13 cellular contexts compared by ENCODE assay signal in the genomic region with DNA sequence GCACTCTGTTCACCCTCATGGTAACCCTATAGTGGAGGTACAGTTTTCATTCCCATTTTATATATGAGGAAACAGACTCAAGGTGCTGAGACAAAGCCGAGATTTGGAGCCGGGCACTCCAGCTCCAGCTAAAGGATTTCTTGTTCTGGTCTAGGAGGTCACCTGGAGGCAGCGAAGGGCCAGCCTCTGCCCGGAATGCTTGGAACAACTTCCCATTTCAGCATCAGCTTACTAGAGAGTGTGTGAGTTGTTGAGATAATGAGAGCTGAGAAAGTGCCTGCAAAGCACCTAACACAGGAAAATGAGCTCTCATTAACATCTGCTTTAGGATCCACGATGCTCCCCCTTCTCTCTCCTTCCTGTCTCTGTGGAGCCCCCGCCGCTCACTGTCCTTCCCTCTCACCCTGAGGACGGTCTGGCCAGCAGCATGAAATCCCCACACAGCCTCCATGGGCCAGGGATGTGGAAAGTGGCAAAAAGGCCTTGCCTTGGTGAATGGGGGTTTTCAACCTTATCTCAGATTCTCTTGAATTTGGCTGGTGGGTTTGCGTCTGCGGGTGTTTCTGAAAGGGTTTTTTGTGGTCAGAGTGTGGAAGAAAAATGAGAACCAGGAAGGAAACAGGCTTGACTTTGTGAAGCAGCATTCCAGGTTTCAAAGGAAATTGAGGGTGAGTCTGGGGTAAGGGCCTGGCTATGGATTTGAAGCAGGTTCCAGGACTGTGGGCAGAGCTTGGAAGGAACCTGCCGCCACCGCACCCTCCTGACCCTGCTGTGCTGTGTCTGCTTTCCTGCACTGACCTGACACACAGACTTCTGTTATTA.
"Had no signal": no experiment of that assay in that cellular context is flagged by ENCODE, and none has a peak within 500 bp of the region (broad histone marks: within the 10 kb centered on the region; RNA-seq: fewer than 3 reads in every experiment).

No MANE protein-coding gene starts in this region.

- DNase-seq: activated CD4-positive, alpha-beta T cell treated with anti-CD3 and anti-CD28 coated beads for 36 hours; activated CD4-positive, alpha-beta T cell treated with anti-CD3 and anti-CD28 coated beads, Interleukin-2, amount 50 U/mL, for 48 hours; activated gamma-delta T cell; adrenal gland; left lung; mucosa of descending colon; naive B cell; retina; uterus had no signal

- H3K4me3 ChIP-seq: adrenal gland, left lung, mucosa of descending colon, tibial nerve, uterus had no signal

- H3K27ac Mint-ChIP-seq: activated CD4-positive, alpha-beta T cell treated with anti-CD3 and anti-CD28 coated beads for 36 hours; activated naive CD4-positive, alpha-beta T cell treated with anti-CD3 and anti-CD28 coated beads, Interleukin-2, amount 50 U/mL, for 72 hours; naive B cell; stimulated activated naive CD8-positive, alpha-beta T cell treated with anti-CD3 and anti-CD28 coated beads, Interleukin-15, Interleukin-2, amounts not matched to agents 100 ng/mL and 50 ng/mL, for 24 hours; WTC11 had no signal

- H3K36me3 ChIP-seq: adrenal gland, left lung, tibial nerve, uterus had no signal

- H3K9me3 ChIP-seq: adrenal gland, left lung, mucosa of descending colon, tibial nerve, uterus had no signal

- H3K4me1 Mint-ChIP-seq: activated CD4-positive, alpha-beta T cell treated with anti-CD3 and anti-CD28 coated beads for 36 hours; naive B cell had no signal

- H3K36me3 Mint-ChIP-seq: activated naive CD4-positive, alpha-beta T cell treated with anti-CD3 and anti-CD28 coated beads, Interleukin-2, amount 50 U/mL, for 72 hours; naive B cell; WTC11 had no signal

- ATAC-seq: activated CD4-positive, alpha-beta T cell treated with anti-CD3 and anti-CD28 coated beads for 36 hours; activated naive CD4-positive, alpha-beta T cell treated with anti-CD3 and anti-CD28 coated beads, Interleukin-2, amount 50 U/mL, for 72 hours; left lung; mucosa of descending colon; WTC11 had no signal

- H3K9me3 Mint-ChIP-seq: activated naive CD4-positive, alpha-beta T cell treated with anti-CD3 and anti-CD28 coated beads, Interleukin-2, amount 50 U/mL, for 72 hours; naive B cell; stimulated activated naive CD8-positive, alpha-beta T cell treated with anti-CD3 and anti-CD28 coated beads, Interleukin-15, Interleukin-2, amounts not matched to agents 100 ng/mL and 50 ng/mL, for 24 hours; WTC11 had no signal

- H3K27ac ChIP-seq: adrenal gland, left lung, tibial nerve, uterus had no signal

- H3K4me1 ChIP-seq: adrenal gland, left lung, uterus had no signal

- H3K4me3 Mint-ChIP-seq: activated CD4-positive, alpha-beta T cell treated with anti-CD3 and anti-CD28 coated beads for 36 hours; naive B cell; stimulated activated naive CD8-positive, alpha-beta T cell treated with anti-CD3 and anti-CD28 coated beads, Interleukin-15, Interleukin-2, amounts not matched to agents 100 ng/mL and 50 ng/mL, for 24 hours; WTC11 had no signal
